In the genomic region with DNA sequence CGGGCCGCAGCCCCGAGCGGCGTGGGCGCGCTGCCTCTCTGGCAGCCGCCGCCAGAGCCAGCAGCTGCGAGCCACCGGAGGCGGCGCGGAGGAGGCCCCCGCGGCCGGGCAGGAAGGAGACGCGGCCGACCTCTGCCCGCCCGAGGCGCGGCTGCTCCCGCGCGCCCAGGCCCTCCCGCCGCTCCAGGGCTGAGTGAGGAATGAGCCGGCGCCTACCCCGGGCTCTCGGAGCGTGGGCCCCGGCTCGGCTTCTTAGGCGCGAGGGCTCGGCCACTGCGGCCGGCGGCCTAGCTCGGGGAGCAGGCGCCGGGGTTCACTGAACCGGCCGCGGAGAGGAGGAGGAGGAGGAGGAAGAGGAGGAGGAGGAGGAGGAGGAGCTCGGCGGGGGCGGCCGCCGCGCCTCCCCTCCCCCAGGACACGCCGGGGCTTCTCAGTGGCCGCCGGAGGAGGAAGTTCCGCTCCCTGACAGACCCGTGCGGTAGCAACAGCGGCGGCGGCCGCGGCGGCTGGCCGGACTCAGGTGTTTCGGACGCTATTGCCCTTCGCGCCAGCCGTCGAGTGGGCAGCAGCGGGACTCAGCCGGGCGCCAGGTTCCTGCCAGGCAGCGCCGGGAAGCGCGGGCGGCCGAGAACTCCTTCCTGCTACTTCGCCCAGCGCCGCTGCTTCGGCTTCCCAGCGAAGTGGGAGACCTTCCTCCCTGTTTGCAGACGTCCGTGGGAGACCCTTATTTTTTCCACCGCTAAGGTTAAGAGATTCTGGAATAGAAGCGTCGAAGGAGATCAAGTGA, we compare ENCODE assay signal across 8 cellular contexts. TPM values are rescaled to one million over a fixed set of nuclear protein-coding genes. Genes with fewer than 3 reads are reported as not detected.
DNase-seq lines count a peak whose midpoint lies in the region; TF ChIP-seq lines count a peak whose summit lies in the region.

A gene (plus strand): TSS at position 468 of the 787 bp plus-strand sequence. CDS start 735 bp downstream, outside the sequence.

- H2AFZ ChIP-seq in GM23248: peak within 1 kb of the TSS; percentile 89

- H3K27me3 Mint-ChIP-seq in type B pancreatic cell: no peaks in the 10 kb centered on the region

- no peaks in the 10 kb centered on the region for H3K9me3 Mint-ChIP-seq in type B pancreatic cell

- H3K27ac ChIP-seq in GM23248 (peak within 1 kb of the TSS; percentile 77), cardiac muscle cell (peak within 1 kb of the TSS; percentile 97)

- peaks cover 10% of the 10 kb centered on the region; the same call in 1 of the 2 replicates for H4K20me1 ChIP-seq in GM23248 (ENCODE audit: insufficient read depth)

- H3K4me1 ChIP-seq in GM23248 (ENCODE audit: insufficient read depth) (peaks cover 43% of the 10 kb centered on the region), adipocyte (ENCODE audit: control insufficient read depth, insufficient read depth, low read length) (peaks cover 57% of the 10 kb centered on the region), cardiac muscle cell (ENCODE audit: low read depth) (peaks cover 47% of the 10 kb centered on the region)

- peak within 1 kb of the TSS; percentile 86 for H3K9ac ChIP-seq in GM23248
- peak within 1 kb of the TSS; percentile 93 for H3K9ac ChIP-seq in adipocyte (ENCODE audit: low read length)

- DNase-seq in GF-D8 (lab: John Stamatoyannopoulos, UW): peak; percentile 77
- DNase-seq in GM23248: peak; percentile 82
- peak; percentile 67 for DNase-seq in LHCN-M2 (ENCODE audit: low read depth)
- DNase-seq in SW480 (ENCODE audit: low spot score): peak; percentile 83
- peak; percentile 85 for DNase-seq in adipocyte (ENCODE audit: low read depth)
- peak; percentile 83 to 85 for DNase-seq in cardiac muscle cell (ENCODE audit: low read depth in 1 of 2, low spot score in 1 of 2)
- peak; percentile 78 for DNase-seq in pons (ENCODE audit: low spot score)
- peak; percentile 84 for DNase-seq in type B pancreatic cell (ENCODE audit: extremely low spot score, unreplicated experiment)

- TF ChIP-seq CTCF in cardiac muscle cell (IDR thresholded peaks at IDR 0.05; ENCODE audit: low read depth, low read length) (no peak), type B pancreatic cell (conservative IDR thresholded peaks at IDR 0.05) (no peak)

- peak within 1 kb of the TSS; percentile 98 for H3K4me3 Mint-ChIP-seq in type B pancreatic cell

- H3K4me3 ChIP-seq in GM23248: peak within 1 kb of the TSS; percentile 95
- H3K4me3 ChIP-seq in adipocyte (ENCODE audit: low read length): peak within 1 kb of the TSS; percentile 97
- peak within 1 kb of the TSS; percentile 80 for H3K4me3 ChIP-seq in cardiac muscle cell

- 0 to 1% methylated on average over 49 to 58 of the region's 93 CpGs for WGBS in GM23248 (ENCODE audit: low coverage in 1 of 2, low lambda C conversion rate in 2 of 2, missing lambda C conversion rate in 2 of 2), 2 experiments

- H3K4me2 ChIP-seq in GM23248 (ENCODE audit: unreplicated experiment): peak within 1 kb of the TSS; percentile 99

- H3K4me1 Mint-ChIP-seq in type B pancreatic cell (ENCODE audit: unreplicated experiment): peaks cover 46% of the 10 kb centered on the region

- in situ Hi-C loops in GM23248 (cut with MboI): no loop called here

- H3K9me2 ChIP-seq in GM23248 (ENCODE audit: insufficient read depth): no peaks in the 10 kb centered on the region

- H3K79me2 ChIP-seq in GM23248 (ENCODE audit: insufficient read depth): peaks cover 65% of the 10 kb centered on the region

- H3K36me3 ChIP-seq in GM23248 (ENCODE audit: low read depth) (no peaks in the 10 kb centered on the region), adipocyte (ENCODE audit: control insufficient read depth, insufficient read depth, low read length, severe bottlenecking) (no peaks in the 10 kb centered on the region), cardiac muscle cell (no peaks in the 10 kb centered on the region)

- H3F3A ChIP-seq in GM23248 (ENCODE audit: insufficient read depth): peaks cover 13% of the 10 kb centered on the region

- H3K27me3 ChIP-seq in GM23248 (replicated peaks; ENCODE audit: insufficient read depth) (no peaks in the 10 kb centered on the region), adipocyte (replicated peaks; ENCODE audit: control insufficient read depth, insufficient read depth, low read length) (no peaks in the 10 kb centered on the region), cardiac muscle cell (no peaks in the 10 kb centered on the region)

- peak within 1 kb of the TSS; percentile 97 for H3K27ac Mint-ChIP-seq in type B pancreatic cell

- no peaks in the 10 kb centered on the region for H3K36me3 Mint-ChIP-seq in type B pancreatic cell

- H3K9me3 ChIP-seq in GM23248 (ENCODE audit: low read depth): no peaks in the 10 kb centered on the region
- H3K9me3 ChIP-seq in adipocyte (ENCODE audit: control insufficient read depth, low read length): no peaks in the 10 kb centered on the region
- no peaks in the 10 kb centered on the region for H3K9me3 ChIP-seq in cardiac muscle cell (ENCODE audit: low read depth)

RNA-seq across cellular contexts. Expression of the gene that starts here (rescaled TPM):
- total RNA-seq in GM23248 (2014; rRNA removed; shearing (Covaris generic)): 44.9 and 48.1 TPM in 2 replicates
- polyA plus RNA-seq in GM23248 (2016; fragmentation: Nextera tagmentation; extraction: Ambion mirVana): 21.1 and 22.8 TPM in 2 replicates
- 24.0 and 26.8 TPM in 2 replicates for total RNA-seq in LHCN-M2 (2014; rRNA removed)
- 7.2 TPM for polyA plus RNA-seq in LHCN-M2 (2012)
- total RNA-seq in cardiac muscle cell: 20.0 and 20.6 TPM in 2 replicates
- 30.0 and 33.7 TPM in 2 replicates for polyA plus RNA-seq in cardiac muscle cell
- total RNA-seq in type B pancreatic cell (ENCODE audit: low replicate concordance): 47.8 and 56.1 TPM in 2 replicates

Comparison
In these comparisons a context has a peak if more than half of its experiments do, and no peak if none do; other contexts are left out.
1. Peak in every context shown above with its lines: DNase-seq, H3K4me3 ChIP-seq and H3K27ac ChIP-seq.